7 cellular contexts compared by ENCODE assay signal in the genomic region with DNA sequence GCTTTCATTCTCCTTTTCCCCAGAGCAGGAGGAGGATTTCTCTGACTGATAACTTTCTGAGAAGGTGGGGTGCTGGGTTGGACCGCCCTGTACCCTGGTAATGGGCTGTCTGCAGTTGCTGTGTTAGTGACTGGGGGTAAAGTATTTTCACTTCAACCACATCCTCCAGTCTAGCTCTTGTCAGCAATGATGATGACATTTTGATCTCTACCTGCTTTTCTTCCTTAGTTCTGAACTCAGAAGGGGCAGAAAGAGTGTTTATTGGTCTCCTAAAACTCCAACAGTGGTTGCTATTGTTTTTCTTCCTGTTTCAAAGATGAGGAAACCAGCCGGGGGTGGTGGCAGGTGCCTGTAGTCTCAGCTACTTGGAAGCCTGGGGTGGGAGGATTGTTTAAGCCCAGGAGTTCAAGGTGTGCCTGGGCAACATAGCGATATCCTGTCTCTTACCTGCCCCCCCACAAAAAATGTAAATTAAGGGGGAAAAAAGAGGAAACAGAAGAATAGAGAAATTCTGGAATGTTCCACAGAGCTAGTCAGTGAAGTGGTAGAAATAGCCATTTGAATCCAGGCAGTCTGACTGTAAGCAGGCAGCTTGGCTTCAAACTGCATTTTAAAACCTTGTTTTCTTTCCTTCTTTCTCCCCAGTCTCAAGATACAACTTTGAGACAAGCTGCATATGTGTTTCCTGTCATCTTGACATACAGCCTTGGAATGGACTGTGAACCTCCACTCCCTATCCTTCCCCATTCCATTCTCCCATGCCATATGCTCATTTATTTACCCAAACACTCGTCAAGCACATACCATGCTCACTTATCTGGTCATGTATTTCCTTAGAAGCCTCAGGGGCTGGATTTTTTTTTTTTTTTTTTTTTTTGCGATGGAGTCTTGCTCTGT. TPM values are rescaled to one million over a fixed set of nuclear protein-coding genes. Genes with fewer than 3 reads are reported as not detected.
A peak's percentile ranks its signal among the peaks of the same experiment; 100 is the strongest.
DNase-seq lines count a peak whose midpoint lies in the region; ATAC-seq and TF ChIP-seq lines count a peak whose summit lies in the region.

No MANE protein-coding gene starts in this region.

- peak overlapping the region; percentile 83 for H3K27ac Mint-ChIP-seq in chondrocyte (ENCODE audit: unreplicated experiment)

- H3K27me3 ChIP-seq in psoas muscle (ENCODE audit: insufficient read depth in 3 of 3, low read length in 2 of 3), result no peaks in the 10 kb centered on the region

- H3K4me3 Mint-ChIP-seq in chondrocyte (ENCODE audit: unreplicated experiment), result no peak overlapping the region

- H3K4me3 ChIP-seq in psoas muscle, result peak overlapping the region; percentile 2

- TF ChIP-seq CTCF in chondrocyte (IDR thresholded peaks at IDR 0.05) (no peak), psoas muscle (IDR thresholded peaks at IDR 0.05) (no peak)

- no peaks in the 10 kb centered on the region for H3K27me3 Mint-ChIP-seq in chondrocyte (ENCODE audit: low read depth)

- WGBS in psoas muscle, 3 donors, result 46 to 54% (median 52%) methylated on average over 5 of the region's 5 CpGs

- ATAC-seq in GM18909 (IDR thresholded peaks at IDR 0.05; ENCODE audit: poor library complexity, unreplicated experiment), result peak; percentile 52
- peak; percentile 30 for ATAC-seq in HG03139 (IDR thresholded peaks at IDR 0.05; ENCODE audit: unreplicated experiment)
- ATAC-seq in psoas muscle, result no peak

- H3K4me1 ChIP-seq in psoas muscle, result peaks cover 21% of the 10 kb centered on the region

- H3K27ac ChIP-seq in psoas muscle, result peak overlapping the region; percentile 60

- intact Hi-C loops in psoas muscle (cut with DNase I), result loop anchor here (5.0 to 10.0 kb wide), 3 partner anchors 159 to 261 kb away; no protein-coding TSS in a partner anchor

- DNase-seq in T-helper 22 cell (ENCODE audit: low read depth), result peak; percentile 63
- peak; percentile 15 for DNase-seq in chondrocyte (ENCODE audit: low spot score)
- no peak for DNase-seq in psoas muscle
- DNase-seq in HPDE6-E6E7 (ENCODE audit: extremely low spot score), result no peak
- no peak for DNase-seq in anterior cingulate cortex (lab: John Stamatoyannopoulos, UW)

- H3K36me3 Mint-ChIP-seq in chondrocyte (ENCODE audit: low read depth), result peaks cover 2% of the 10 kb centered on the region

- peaks cover 39% of the 10 kb centered on the region for H3K4me1 Mint-ChIP-seq in chondrocyte (ENCODE audit: low read depth)

- peaks cover 3% of the 10 kb centered on the region for H3K9me3 Mint-ChIP-seq in chondrocyte (ENCODE audit: low read depth)

- no peaks in the 10 kb centered on the region for H3K36me3 ChIP-seq in psoas muscle (ENCODE audit: insufficient read depth in 1 of 2, low read depth in 1 of 2)

- H3K9me3 ChIP-seq in psoas muscle, result no peaks in the 10 kb centered on the region

RNA-seq across cellular contexts. Expression of a gene that starts 3.3 kb away (rescaled TPM):
- total RNA-seq in chondrocyte (30.8 to 42.4 TPM (median 35.8 TPM) in 3 replicates), psoas muscle (10 to 100 TPM; 13.9 to 24.3 (median 17.4) TPM)
- polyA plus RNA-seq in psoas muscle, result 10 to 100 TPM in 2 of 3 donors, 1 to 10 TPM in 1; 7.0 to 17.5 (median 15.5) TPM

Comparison
In these comparisons a context has a peak if more than half of its experiments do, and no peak if none do; other contexts are left out.
1. ATAC-seq: peak in GM18909 (single experiment) and HG03139 (single experiment); none in psoas muscle (0 of 4).
2. DNase-seq: peak in T-helper 22 cell (single experiment) and chondrocyte (single experiment); none in psoas muscle (0 of 2), HPDE6-E6E7 (single experiment) and anterior cingulate cortex (0 of 58).